1 cellular context compared by ENCODE assay signal in the genomic region with DNA sequence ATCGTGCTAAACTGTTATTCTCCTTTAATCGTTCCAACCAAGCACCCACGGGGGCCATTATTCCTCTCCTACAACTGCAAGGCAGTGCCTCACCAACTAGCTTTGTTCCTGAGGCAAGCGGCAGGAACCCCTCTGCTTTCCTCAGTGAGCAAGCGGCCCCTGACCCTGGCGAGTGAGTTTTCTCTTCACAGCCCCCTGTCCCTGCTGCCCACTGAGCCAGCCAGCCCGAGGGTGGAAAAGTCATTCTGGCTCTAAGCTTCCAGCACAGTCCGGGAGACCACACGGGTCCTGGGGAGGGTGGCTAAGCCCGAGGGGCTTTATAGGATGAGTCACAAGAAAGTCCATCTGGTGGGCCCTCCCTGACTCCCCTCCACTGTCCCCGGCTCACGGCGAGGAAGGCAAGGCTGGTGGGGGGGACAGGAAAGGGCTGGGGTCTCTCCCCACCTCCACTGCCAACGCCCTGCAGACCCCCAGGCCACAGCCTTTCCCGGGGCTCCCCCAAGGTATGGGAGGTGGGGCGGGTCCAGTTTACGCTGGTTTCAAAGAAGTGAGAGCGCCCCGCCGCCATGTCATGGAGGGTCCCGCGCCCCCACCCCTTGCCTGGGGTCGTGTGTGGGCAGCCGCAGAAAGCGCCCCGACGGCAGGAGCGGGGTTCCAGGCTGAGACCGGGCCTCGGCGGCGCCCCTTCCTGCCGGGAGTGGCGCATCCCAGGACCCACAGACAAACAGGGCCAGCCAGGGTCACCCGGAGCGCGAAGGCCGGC.
TF ChIP-seq lines count a peak whose summit lies in the region.

No MANE protein-coding gene starts in this region.

TF ChIP-seq in GM23338, 12 proteins besides CTCF, POLR2A, EP300 and RAD21 (continued from another document):
- TF ChIP-seq, protein P1, sequence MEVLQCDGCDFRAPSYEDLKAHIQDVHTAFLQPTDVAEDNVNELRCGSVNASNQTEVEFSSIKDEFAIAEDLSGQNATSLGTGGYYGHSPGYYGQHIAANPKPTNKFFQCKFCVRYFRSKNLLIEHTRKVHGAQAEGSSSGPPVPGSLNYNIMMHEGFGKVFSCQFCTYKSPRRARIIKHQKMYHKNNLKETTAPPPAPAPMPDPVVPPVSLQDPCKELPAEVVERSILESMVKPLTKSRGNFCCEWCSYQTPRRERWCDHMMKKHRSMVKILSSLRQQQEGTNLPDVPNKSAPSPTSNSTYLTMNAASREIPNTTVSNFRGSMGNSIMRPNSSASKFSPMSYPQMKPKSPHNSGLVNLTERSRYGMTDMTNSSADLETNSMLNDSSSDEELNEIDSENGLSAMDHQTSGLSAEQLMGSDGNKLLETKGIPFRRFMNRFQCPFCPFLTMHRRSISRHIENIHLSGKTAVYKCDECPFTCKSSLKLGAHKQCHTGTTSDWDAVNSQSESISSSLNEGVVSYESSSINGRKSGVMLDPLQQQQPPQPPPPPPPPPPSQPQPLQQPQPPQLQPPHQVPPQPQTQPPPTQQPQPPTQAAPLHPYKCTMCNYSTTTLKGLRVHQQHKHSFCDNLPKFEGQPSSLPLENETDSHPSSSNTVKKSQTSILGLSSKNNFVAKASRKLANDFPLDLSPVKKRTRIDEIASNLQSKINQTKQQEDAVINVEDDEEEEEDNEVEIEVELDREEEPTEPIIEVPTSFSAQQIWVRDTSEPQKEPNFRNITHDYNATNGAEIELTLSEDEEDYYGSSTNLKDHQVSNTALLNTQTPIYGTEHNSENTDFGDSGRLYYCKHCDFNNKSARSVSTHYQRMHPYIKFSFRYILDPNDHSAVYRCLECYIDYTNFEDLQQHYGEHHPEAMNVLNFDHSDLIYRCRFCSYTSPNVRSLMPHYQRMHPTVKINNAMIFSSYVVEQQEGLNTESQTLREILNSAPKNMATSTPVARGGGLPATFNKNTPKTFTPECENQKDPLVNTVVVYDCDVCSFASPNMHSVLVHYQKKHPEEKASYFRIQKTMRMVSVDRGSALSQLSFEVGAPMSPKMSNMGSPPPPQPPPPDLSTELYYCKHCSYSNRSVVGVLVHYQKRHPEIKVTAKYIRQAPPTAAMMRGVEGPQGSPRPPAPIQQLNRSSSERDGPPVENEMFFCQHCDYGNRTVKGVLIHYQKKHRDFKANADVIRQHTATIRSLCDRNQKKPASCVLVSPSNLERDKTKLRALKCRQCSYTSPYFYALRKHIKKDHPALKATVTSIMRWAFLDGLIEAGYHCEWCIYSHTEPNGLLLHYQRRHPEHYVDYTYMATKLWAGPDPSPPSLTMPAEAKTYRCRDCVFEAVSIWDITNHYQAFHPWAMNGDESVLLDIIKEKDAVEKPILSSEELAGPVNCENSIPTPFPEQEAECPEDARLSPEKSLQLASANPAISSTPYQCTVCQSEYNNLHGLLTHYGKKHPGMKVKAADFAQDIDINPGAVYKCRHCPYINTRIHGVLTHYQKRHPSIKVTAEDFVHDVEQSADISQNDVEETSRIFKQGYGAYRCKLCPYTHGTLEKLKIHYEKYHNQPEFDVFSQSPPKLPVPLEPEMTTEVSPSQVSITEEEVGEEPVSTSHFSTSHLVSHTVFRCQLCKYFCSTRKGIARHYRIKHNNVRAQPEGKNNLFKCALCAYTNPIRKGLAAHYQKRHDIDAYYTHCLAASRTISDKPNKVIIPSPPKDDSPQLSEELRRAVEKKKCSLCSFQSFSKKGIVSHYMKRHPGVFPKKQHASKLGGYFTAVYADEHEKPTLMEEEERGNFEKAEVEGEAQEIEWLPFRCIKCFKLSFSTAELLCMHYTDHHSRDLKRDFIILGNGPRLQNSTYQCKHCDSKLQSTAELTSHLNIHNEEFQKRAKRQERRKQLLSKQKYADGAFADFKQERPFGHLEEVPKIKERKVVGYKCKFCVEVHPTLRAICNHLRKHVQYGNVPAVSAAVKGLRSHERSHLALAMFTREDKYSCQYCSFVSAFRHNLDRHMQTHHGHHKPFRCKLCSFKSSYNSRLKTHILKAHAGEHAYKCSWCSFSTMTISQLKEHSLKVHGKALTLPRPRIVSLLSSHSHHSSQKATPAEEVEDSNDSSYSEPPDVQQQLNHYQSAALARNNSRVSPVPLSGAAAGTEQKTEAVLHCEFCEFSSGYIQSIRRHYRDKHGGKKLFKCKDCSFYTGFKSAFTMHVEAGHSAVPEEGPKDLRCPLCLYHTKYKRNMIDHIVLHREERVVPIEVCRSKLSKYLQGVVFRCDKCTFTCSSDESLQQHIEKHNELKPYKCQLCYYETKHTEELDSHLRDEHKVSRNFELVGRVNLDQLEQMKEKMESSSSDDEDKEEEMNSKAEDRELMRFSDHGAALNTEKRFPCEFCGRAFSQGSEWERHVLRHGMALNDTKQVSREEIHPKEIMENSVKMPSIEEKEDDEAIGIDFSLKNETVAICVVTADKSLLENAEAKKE (CRISPR knock-in tag; IDR thresholded peaks at IDR 0.05) = no peak
- TF ChIP-seq CREB1 (CRISPR knock-in tag; IDR thresholded peaks at IDR 0.05; ENCODE audit: low read depth) = no peak
- TF ChIP-seq, protein P2, sequence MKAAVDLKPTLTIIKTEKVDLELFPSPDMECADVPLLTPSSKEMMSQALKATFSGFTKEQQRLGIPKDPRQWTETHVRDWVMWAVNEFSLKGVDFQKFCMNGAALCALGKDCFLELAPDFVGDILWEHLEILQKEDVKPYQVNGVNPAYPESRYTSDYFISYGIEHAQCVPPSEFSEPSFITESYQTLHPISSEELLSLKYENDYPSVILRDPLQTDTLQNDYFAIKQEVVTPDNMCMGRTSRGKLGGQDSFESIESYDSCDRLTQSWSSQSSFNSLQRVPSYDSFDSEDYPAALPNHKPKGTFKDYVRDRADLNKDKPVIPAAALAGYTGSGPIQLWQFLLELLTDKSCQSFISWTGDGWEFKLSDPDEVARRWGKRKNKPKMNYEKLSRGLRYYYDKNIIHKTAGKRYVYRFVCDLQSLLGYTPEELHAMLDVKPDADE (IDR thresholded peaks at IDR 0.05) = no peak
- TF ChIP-seq ZNF114 (CRISPR knock-in tag; IDR thresholded peaks at IDR 0.05) = no peak
- TF ChIP-seq JUNB (IDR thresholded peaks at IDR 0.05; ENCODE audit: unreplicated experiment) = no peak
- no peak for TF ChIP-seq NANOG (IDR thresholded peaks at IDR 0.05; ENCODE audit: borderline replicate concordance)
- no peak for TF ChIP-seq POLR2AphosphoS5 (IDR thresholded peaks at IDR 0.05; ENCODE audit: low read depth)
